In the genomic region with DNA sequence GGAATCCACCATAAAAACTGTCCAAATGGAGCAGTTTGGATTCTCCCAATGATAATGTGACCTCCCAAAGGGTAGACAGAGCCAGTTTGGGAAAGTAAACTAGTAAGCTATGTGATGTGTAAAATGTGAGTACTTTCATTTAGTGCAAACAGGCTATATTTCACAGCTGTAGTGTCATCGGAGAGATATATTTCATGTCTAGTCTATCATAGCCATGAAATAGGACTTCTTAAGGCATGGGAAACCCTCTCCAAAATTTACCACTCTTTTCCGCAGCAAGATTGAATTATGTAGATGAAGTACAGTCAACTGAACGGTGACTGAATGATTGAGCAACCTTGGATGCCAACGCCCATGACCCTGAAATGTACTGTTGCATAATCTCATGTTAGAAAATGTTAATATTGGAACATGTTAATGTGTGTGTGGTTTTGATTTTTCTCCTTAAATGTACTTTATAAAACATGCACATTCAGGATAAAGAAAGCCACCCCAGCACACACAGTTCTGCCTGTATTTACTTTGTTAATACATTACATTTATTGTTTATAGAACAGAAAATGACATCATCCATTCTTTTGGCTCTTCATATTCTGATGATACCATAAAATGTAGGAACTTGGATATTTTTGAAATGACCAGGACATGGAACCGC, we compare ENCODE assay signal across 11 cellular contexts.
A peak's percentile ranks its signal among the peaks of the same experiment; 100 is the strongest.
DNase-seq lines count a peak whose midpoint lies in the region; ATAC-seq, FAIRE-seq and TF ChIP-seq lines count a peak whose summit lies in the region.
"Had no signal": no experiment of that assay in that cellular context is flagged by ENCODE, and none has a peak within 500 bp of the region (broad histone marks: within the 10 kb centered on the region; RNA-seq: fewer than 3 reads in every experiment).

No MANE protein-coding gene starts in this region.

- no peaks in the 10 kb centered on the region for H3K27me3 Mint-ChIP-seq in Caco-2 (ENCODE audit: insufficient read depth, unreplicated experiment)

- 33 to 37% methylated on average over 5 of the region's 5 CpGs for WGBS in pancreas, 2 donors

- H3K9me3 ChIP-seq in Caco-2: no peaks in the 10 kb centered on the region
- H3K9me3 ChIP-seq in RWPE2 (ENCODE audit: severe bottlenecking): no peaks in the 10 kb centered on the region
- H3K9me3 ChIP-seq in pancreas: no peaks in the 10 kb centered on the region
- H3K9me3 ChIP-seq: adrenal gland had no signal

- H3K4me1 ChIP-seq in Caco-2 (peaks cover 52% of the 10 kb centered on the region), RWPE2 (ENCODE audit: insufficient read depth, poor library complexity, severe bottlenecking) (peaks cover 22% of the 10 kb centered on the region), pancreas (peaks cover 20 to 43% (median 32%) of the 10 kb centered on the region in 3 donors)

- H3K27ac ChIP-seq in RWPE2 (ENCODE audit: poor library complexity, severe bottlenecking) (peak overlapping the region; percentile 84), pancreas (peak overlapping the region in 2 of 4 donors; percentile 41 to 45)
- H3K27ac ChIP-seq: PC-9 had no signal

- H3K27ac Mint-ChIP-seq in Caco-2 (ENCODE audit: unreplicated experiment): peak overlapping the region; percentile 14
- H3K27ac Mint-ChIP-seq: activated CD4-positive, alpha-beta T cell treated with anti-CD3 and anti-CD28 coated beads, Interleukin-2, amount 10 ng/mL, durations not matched to agents 24 days and 14 days had no signal

- peaks cover 66% of the 10 kb centered on the region for H3K36me3 Mint-ChIP-seq in Caco-2 (ENCODE audit: insufficient read depth, unreplicated experiment)

- H3K9me3 Mint-ChIP-seq in Caco-2 (ENCODE audit: unreplicated experiment): no peaks in the 10 kb centered on the region
- H3K9me3 Mint-ChIP-seq: activated CD4-positive, alpha-beta T cell treated with anti-CD3 and anti-CD28 coated beads, Interleukin-2, amount 10 ng/mL, durations not matched to agents 24 days and 14 days had no signal

- ATAC-seq in RWPE2 (ENCODE audit: low read depth): peak; percentile 67
- peak; percentile 12 to 35 (median 27) for ATAC-seq in pancreas
- ATAC-seq in GM19452 (IDR thresholded peaks at IDR 0.05; ENCODE audit: unreplicated experiment): no peak

- intact Hi-C loops in Caco-2 (cut with micrococcal nuclease; ENCODE audit: unreplicated experiment) (loop anchor here (1.0 to 10.0 kb wide), 5 partner anchors 136 to 1445 kb away; no protein-coding TSS in a partner anchor), pancreas (cut with DNase I) (no loop called here)

- H3K36me3 ChIP-seq in Caco-2 (ENCODE audit: control insufficient read depth, insufficient read depth, low read length) (no peaks in the 10 kb centered on the region), RWPE2 (ENCODE audit: low read depth) (peaks cover 71% of the 10 kb centered on the region), pancreas (peaks cover 0 to 7% (median 0%) of the 10 kb centered on the region in 3 donors)

- H3K4me1 Mint-ChIP-seq in Caco-2 (ENCODE audit: low read depth, unreplicated experiment): peaks cover 47% of the 10 kb centered on the region
- H3K4me1 Mint-ChIP-seq: activated CD4-positive, alpha-beta T cell treated with anti-CD3 and anti-CD28 coated beads, Interleukin-2, amount 10 ng/mL, durations not matched to agents 24 days and 14 days had no signal

- DNase-seq in Caco-2: no peak
- DNase-seq in RWPE2 (ENCODE audit: low spot score): no peak
- DNase-seq in fibroblast of pulmonary artery (ENCODE audit: low read depth): peak; percentile 69
- peak in 1 of 6 donors; percentile 35 for DNase-seq in pancreas
- no peak for DNase-seq in DMS153 (lab: John Stamatoyannopoulos, UW)
- DNase-seq in HuH-7 (ENCODE audit: low spot score): no peak
- no peak for DNase-seq in stimulated activated CD4-positive, alpha-beta T cell treated with anti-CD3 and anti-CD28 coated beads, Interleukin-2, amount 100 ng/mL, for 24 hours

- no peak for FAIRE-seq in pancreas (lab: Jason Lieb, UNC)

- H3K4me3 ChIP-seq in Caco-2 (ENCODE audit: low read depth, low read length): no peak overlapping the region
- no peak overlapping the region for H3K4me3 ChIP-seq in RWPE2 (ENCODE audit: severe bottlenecking)
- H3K4me3 ChIP-seq in fibroblast of pulmonary artery (replicated peaks; ENCODE audit: low read depth, low read length): no peak overlapping the region
- H3K4me3 ChIP-seq in pancreas: no peak overlapping the region
- H3K4me3 ChIP-seq: adrenal gland, PC-9 had no signal

- H3K27me3 ChIP-seq in Caco-2 (replicated peaks; ENCODE audit: control insufficient read depth, insufficient read depth, low read length) (no peaks in the 10 kb centered on the region), RWPE2 (ENCODE audit: insufficient read depth, poor library complexity, severe bottlenecking) (no peaks in the 10 kb centered on the region), pancreas (no peaks in the 10 kb centered on the region)
- H3K27me3 ChIP-seq: adrenal gland had no signal

- no TSS peak for BruUV-seq in Caco-2 (replicated peaks; lab: Mats Ljungman, UMichigan)

- CTCF ChIA-PET in Caco-2 (lab: Charles Lee): interaction anchor here (1.1 to 1.7 kb wide), 4 partner anchors 93 to 141 kb away, joined by 3 to 12 read pairs (median 6); no protein-coding TSS in a partner anchor

- POLR2A ChIA-PET in Caco-2 (lab: Charles Lee): interaction anchor here (0.6 kb wide), 1 partner anchor 32 kb away, joined by 3 read pairs; no protein-coding TSS in a partner anchor

- TF ChIP-seq CTCF in Caco-2 (IDR thresholded peaks at IDR 0.05; ENCODE audit: insufficient read depth in 1 of 2, low read depth in 1 of 2, low read length in 1 of 2, severe bottlenecking in 1 of 2, unreplicated experiment in 1 of 2): no peak
- TF ChIP-seq CTCF in RWPE2 (IDR thresholded peaks at IDR 0.05; ENCODE audit: poor library complexity, severe bottlenecking): no peak
- TF ChIP-seq CTCF in fibroblast of pulmonary artery (IDR thresholded peaks at IDR 0.05; ENCODE audit: low read length, missing control alignments): no peak
- TF ChIP-seq CTCF in pancreas (IDR thresholded peaks at IDR 0.05): no peak

- no peak overlapping the region for H3K4me3 Mint-ChIP-seq in Caco-2 (ENCODE audit: unreplicated experiment)
- H3K4me3 Mint-ChIP-seq: activated CD4-positive, alpha-beta T cell treated with anti-CD3 and anti-CD28 coated beads, Interleukin-2, amount 10 ng/mL, durations not matched to agents 24 days and 14 days had no signal
